Comparison of ENCODE assay signal across 1 cellular context in the genomic region with DNA sequence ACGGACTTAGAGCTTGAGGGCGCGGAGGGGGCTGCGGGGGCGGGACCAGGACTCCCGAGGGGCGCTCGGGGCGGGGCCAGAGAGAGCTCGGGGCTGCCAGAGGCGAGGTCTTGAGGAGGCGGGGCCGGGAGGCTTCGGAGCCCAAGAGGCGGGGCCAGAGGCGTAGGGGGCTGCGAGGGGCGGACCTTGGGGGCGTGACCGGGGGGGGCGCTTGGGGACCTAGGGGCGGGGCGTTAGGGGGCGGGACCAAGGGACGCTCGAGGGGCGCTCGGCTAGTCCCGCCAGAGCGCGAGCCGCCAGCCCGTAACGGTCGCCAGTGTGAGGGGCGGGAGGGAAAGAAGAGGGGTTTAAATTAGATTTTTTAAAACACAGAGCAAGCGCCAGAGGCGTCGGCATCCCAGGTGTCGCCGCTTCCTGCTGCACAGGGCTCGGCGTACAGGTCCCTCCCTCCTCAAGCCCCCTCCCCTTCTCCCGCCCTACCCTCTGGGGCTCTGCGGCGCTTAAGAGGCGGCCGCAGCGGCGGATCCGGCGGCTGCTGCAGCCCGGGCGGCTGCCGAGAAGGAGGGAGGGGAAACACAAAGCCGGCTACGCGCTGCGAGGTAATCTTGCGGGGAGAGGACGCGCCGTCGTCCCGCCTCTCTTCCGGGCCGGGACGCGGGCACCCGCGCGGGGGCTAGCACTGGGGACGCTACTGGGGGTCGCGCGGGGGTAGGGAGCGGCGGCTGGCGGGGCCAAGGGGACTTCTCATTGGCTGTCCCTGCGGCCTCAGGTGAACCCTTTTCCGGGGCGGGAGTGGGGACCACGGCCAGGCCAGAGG.
TF ChIP-seq lines count a peak whose summit lies in the region.

A gene with protein sequence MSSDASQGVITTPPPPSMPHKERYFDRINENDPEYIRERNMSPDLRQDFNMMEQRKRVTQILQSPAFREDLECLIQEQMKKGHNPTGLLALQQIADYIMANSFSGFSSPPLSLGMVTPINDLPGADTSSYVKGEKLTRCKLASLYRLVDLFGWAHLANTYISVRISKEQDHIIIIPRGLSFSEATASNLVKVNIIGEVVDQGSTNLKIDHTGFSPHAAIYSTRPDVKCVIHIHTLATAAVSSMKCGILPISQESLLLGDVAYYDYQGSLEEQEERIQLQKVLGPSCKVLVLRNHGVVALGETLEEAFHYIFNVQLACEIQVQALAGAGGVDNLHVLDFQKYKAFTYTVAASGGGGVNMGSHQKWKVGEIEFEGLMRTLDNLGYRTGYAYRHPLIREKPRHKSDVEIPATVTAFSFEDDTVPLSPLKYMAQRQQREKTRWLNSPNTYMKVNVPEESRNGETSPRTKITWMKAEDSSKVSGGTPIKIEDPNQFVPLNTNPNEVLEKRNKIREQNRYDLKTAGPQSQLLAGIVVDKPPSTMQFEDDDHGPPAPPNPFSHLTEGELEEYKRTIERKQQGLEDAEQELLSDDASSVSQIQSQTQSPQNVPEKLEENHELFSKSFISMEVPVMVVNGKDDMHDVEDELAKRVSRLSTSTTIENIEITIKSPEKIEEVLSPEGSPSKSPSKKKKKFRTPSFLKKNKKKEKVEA (plus strand): TSS at position 284 of the 817 bp plus-strand sequence. CDS start 92,670 bp downstream, outside the sequence.

TF ChIP-seq in HepG2, 621 proteins besides CTCF, POLR2A, EP300 and RAD21 (continued from another document and continues in another):
- TF ChIP-seq, protein P1, sequence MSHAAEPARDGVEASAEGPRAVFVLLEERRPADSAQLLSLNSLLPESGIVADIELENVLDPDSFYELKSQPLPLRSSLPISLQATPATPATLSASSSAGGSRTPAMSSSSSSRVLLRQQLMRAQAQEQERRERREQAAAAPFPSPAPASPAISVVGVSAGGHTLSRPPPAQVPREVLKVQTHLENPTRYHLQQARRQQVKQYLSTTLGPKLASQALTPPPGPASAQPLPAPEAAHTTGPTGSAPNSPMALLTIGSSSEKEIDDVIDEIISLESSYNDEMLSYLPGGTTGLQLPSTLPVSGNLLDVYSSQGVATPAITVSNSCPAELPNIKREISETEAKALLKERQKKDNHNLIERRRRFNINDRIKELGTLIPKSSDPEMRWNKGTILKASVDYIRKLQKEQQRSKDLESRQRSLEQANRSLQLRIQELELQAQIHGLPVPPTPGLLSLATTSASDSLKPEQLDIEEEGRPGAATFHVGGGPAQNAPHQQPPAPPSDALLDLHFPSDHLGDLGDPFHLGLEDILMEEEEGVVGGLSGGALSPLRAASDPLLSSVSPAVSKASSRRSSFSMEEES (CRISPR knock-in tag; IDR thresholded peaks at IDR 0.05): no peak
- 0 out of 2 replicates have a peak, but pooled peaks have one; percentile 23 for TF ChIP-seq ZNF776 (CRISPR knock-in tag; IDR thresholded peaks at IDR 0.05)
- TF ChIP-seq HNRNPK (IDR thresholded peaks at IDR 0.05; ENCODE audit: low read depth, low read length, poor library complexity, severe bottlenecking): peak; percentile 98
- no peak for TF ChIP-seq ZNF496 (CRISPR knock-in tag; IDR thresholded peaks at IDR 0.05; ENCODE audit: insufficient replicate concordance)
- TF ChIP-seq ZNF709 (CRISPR knock-in tag; IDR thresholded peaks at IDR 0.05): peak; percentile 55; the same call in 1 of the 2 replicates
- TF ChIP-seq, protein P2, sequence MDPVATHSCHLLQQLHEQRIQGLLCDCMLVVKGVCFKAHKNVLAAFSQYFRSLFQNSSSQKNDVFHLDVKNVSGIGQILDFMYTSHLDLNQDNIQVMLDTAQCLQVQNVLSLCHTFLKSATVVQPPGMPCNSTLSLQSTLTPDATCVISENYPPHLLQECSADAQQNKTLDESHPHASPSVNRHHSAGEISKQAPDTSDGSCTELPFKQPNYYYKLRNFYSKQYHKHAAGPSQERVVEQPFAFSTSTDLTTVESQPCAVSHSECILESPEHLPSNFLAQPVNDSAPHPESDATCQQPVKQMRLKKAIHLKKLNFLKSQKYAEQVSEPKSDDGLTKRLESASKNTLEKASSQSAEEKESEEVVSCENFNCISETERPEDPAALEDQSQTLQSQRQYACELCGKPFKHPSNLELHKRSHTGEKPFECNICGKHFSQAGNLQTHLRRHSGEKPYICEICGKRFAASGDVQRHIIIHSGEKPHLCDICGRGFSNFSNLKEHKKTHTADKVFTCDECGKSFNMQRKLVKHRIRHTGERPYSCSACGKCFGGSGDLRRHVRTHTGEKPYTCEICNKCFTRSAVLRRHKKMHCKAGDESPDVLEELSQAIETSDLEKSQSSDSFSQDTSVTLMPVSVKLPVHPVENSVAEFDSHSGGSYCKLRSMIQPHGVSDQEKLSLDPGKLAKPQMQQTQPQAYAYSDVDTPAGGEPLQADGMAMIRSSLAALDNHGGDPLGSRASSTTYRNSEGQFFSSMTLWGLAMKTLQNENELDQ (CRISPR knock-in tag; IDR thresholded peaks at IDR 0.05; ENCODE audit: borderline replicate concordance): no peak
- no peak for TF ChIP-seq EHMT2 (IDR thresholded peaks at IDR 0.05; ENCODE audit: borderline replicate concordance, low read depth, low read length)
- no peak; the same call in 1 of the 2 replicates for TF ChIP-seq ZNF451 (CRISPR knock-in tag; IDR thresholded peaks at IDR 0.05)
- TF ChIP-seq PHF8 (CRISPR knock-in tag; IDR thresholded peaks at IDR 0.05): peak; percentile 62
- peak; percentile 31; the same call in 1 of the 2 replicates for TF ChIP-seq SP5 (CRISPR knock-in tag; IDR thresholded peaks at IDR 0.05; ENCODE audit: borderline replicate concordance, low read depth)
- TF ChIP-seq ZNF615 (CRISPR knock-in tag; IDR thresholded peaks at IDR 0.05; ENCODE audit: borderline replicate concordance): peak; percentile 45; the same call in 1 of the 2 replicates
- peak; percentile 20; the same call in 1 of the 2 replicates for TF ChIP-seq AHR (CRISPR knock-in tag; IDR thresholded peaks at IDR 0.05)
- TF ChIP-seq, protein P3, sequence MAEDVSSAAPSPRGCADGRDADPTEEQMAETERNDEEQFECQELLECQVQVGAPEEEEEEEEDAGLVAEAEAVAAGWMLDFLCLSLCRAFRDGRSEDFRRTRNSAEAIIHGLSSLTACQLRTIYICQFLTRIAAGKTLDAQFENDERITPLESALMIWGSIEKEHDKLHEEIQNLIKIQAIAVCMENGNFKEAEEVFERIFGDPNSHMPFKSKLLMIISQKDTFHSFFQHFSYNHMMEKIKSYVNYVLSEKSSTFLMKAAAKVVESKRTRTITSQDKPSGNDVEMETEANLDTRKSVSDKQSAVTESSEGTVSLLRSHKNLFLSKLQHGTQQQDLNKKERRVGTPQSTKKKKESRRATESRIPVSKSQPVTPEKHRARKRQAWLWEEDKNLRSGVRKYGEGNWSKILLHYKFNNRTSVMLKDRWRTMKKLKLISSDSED (CRISPR knock-in tag; IDR thresholded peaks at IDR 0.05): no peak
- TF ChIP-seq ATM (IDR thresholded peaks at IDR 0.05; ENCODE audit: borderline replicate concordance): no peak
- TF ChIP-seq, protein P4, sequence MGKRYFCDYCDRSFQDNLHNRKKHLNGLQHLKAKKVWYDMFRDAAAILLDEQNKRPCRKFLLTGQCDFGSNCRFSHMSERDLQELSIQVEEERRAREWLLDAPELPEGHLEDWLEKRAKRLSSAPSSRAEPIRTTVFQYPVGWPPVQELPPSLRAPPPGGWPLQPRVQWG (CRISPR knock-in tag; IDR thresholded peaks at IDR 0.05; ENCODE audit: borderline replicate concordance, low read depth): no peak
- peak; percentile 53 for TF ChIP-seq ZNF792 (CRISPR knock-in tag; IDR thresholded peaks at IDR 0.05)
- TF ChIP-seq, protein P5, sequence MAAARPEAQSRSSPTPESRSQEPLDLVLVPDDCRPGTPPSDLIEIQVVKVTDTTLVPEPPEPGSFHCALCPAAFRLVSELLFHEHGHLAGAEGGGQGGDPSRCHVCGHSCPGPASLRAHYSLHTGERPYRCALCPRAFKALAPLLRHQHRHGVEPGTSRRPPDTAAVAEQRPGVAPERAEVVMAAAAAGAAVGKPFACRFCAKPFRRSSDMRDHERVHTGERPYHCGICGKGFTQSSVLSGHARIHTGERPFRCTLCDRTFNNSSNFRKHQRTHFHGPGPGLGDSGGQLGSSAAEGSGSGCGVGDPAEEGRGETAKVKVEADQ (CRISPR knock-in tag; IDR thresholded peaks at IDR 0.05; ENCODE audit: borderline replicate concordance): no peak
- no peak for TF ChIP-seq AKAP8 (CRISPR knock-in tag; IDR thresholded peaks at IDR 0.05)
- TF ChIP-seq FOXO1 (CRISPR knock-in tag; IDR thresholded peaks at IDR 0.05): no peak
- TF ChIP-seq ZNF138 (CRISPR knock-in tag; IDR thresholded peaks at IDR 0.05; ENCODE audit: low read depth): no peak
- TF ChIP-seq ZKSCAN5 (CRISPR knock-in tag; IDR thresholded peaks at IDR 0.05): no peak
- peak; percentile 30; the same call in 1 of the 2 replicates for TF ChIP-seq NCOA1 (CRISPR knock-in tag; IDR thresholded peaks at IDR 0.05)
- peak; percentile 50; the same call in 1 of the 2 replicates for TF ChIP-seq CCDC6 (CRISPR knock-in tag; IDR thresholded peaks at IDR 0.05)
- TF ChIP-seq, protein P6, sequence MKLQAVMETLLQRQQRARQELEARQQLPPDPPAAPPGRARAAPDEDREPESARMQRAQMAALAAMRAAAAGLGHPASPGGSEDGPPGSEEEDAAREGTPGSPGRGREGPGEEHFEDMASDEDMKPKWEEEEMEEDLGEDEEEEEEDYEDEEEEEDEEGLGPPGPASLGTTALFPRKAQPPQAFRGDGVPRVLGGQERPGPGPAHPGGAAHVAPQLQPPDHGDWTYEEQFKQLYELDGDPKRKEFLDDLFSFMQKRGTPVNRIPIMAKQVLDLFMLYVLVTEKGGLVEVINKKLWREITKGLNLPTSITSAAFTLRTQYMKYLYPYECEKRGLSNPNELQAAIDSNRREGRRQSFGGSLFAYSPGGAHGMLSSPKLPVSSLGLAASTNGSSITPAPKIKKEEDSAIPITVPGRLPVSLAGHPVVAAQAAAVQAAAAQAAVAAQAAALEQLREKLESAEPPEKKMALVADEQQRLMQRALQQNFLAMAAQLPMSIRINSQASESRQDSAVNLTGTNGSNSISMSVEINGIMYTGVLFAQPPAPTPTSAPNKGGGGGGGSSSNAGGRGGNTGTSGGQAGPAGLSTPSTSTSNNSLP (IDR thresholded peaks at IDR 0.05; ENCODE audit: low read depth, low read length): no peak
- TF ChIP-seq ZNF567 (CRISPR knock-in tag; IDR thresholded peaks at IDR 0.05; ENCODE audit: borderline replicate concordance): no peak; the same call in 1 of the 2 replicates
- no peak for TF ChIP-seq ZNF75D (CRISPR knock-in tag; IDR thresholded peaks at IDR 0.05; ENCODE audit: borderline replicate concordance)
- TF ChIP-seq ATF1 (CRISPR knock-in tag; IDR thresholded peaks at IDR 0.05): no peak
- TF ChIP-seq KLF9 (CRISPR knock-in tag; IDR thresholded peaks at IDR 0.05; ENCODE audit: low read depth): no peak
- TF ChIP-seq ZNF160 (CRISPR knock-in tag; IDR thresholded peaks at IDR 0.05): no peak
- peak; percentile 41; the same call in 1 of the 2 replicates for TF ChIP-seq RXRB (CRISPR knock-in tag; IDR thresholded peaks at IDR 0.05; ENCODE audit: borderline replicate concordance)
- TF ChIP-seq NFE2 (CRISPR knock-in tag; IDR thresholded peaks at IDR 0.05): no peak
- no peak for TF ChIP-seq ARNT2 (CRISPR knock-in tag; IDR thresholded peaks at IDR 0.05; ENCODE audit: low read depth)
- no peak for TF ChIP-seq BORCS8-MEF2B (CRISPR knock-in tag; IDR thresholded peaks at IDR 0.05)
- no peak for TF ChIP-seq ZFP82 (CRISPR knock-in tag; IDR thresholded peaks at IDR 0.05; ENCODE audit: borderline replicate concordance)
- peak; percentile 80 for TF ChIP-seq GABPB1 (CRISPR knock-in tag; IDR thresholded peaks at IDR 0.05)
- no peak for TF ChIP-seq GLI4 (CRISPR knock-in tag; IDR thresholded peaks at IDR 0.05; ENCODE audit: borderline replicate concordance)
- no peak for TF ChIP-seq ZNF749 (CRISPR knock-in tag; IDR thresholded peaks at IDR 0.05; ENCODE audit: borderline replicate concordance)
- TF ChIP-seq CBX2 (IDR thresholded peaks at IDR 0.05; ENCODE audit: low read depth, low read length): no peak
- no peak for TF ChIP-seq CBX2 (CRISPR knock-in tag; IDR thresholded peaks at IDR 0.05; ENCODE audit: low read depth)
- TF ChIP-seq ZMYM4 (CRISPR knock-in tag; IDR thresholded peaks at IDR 0.05): peak; percentile 79
- TF ChIP-seq, protein P7, sequence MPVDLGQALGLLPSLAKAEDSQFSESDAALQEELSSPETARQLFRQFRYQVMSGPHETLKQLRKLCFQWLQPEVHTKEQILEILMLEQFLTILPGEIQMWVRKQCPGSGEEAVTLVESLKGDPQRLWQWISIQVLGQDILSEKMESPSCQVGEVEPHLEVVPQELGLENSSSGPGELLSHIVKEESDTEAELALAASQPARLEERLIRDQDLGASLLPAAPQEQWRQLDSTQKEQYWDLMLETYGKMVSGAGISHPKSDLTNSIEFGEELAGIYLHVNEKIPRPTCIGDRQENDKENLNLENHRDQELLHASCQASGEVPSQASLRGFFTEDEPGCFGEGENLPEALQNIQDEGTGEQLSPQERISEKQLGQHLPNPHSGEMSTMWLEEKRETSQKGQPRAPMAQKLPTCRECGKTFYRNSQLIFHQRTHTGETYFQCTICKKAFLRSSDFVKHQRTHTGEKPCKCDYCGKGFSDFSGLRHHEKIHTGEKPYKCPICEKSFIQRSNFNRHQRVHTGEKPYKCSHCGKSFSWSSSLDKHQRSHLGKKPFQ (CRISPR knock-in tag; IDR thresholded peaks at IDR 0.05; ENCODE audit: insufficient replicate concordance): no peak
- no peak for TF ChIP-seq ARNT (IDR thresholded peaks at IDR 0.05)
- TF ChIP-seq ZNF775 (CRISPR knock-in tag; IDR thresholded peaks at IDR 0.05; ENCODE audit: borderline replicate concordance): no peak
- TF ChIP-seq, protein P8, sequence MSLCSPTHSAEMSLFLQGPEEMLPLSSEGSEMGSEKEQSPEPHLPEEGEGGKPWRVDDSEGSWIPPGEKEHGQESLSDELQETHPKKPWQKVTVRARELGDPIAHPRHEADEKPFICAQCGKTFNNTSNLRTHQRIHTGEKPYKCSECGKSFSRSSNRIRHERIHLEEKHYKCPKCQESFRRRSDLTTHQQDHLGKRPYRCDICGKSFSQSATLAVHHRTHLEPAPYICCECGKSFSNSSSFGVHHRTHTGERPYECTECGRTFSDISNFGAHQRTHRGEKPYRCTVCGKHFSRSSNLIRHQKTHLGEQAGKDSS (CRISPR knock-in tag; IDR thresholded peaks at IDR 0.05; ENCODE audit: borderline replicate concordance, low read depth): no peak
- TF ChIP-seq, protein P9, sequence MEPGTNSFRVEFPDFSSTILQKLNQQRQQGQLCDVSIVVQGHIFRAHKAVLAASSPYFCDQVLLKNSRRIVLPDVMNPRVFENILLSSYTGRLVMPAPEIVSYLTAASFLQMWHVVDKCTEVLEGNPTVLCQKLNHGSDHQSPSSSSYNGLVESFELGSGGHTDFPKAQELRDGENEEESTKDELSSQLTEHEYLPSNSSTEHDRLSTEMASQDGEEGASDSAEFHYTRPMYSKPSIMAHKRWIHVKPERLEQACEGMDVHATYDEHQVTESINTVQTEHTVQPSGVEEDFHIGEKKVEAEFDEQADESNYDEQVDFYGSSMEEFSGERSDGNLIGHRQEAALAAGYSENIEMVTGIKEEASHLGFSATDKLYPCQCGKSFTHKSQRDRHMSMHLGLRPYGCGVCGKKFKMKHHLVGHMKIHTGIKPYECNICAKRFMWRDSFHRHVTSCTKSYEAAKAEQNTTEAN (CRISPR knock-in tag; conservative IDR thresholded peaks at IDR 0.05): no peak
- TF ChIP-seq RFXAP (CRISPR knock-in tag; IDR thresholded peaks at IDR 0.05; ENCODE audit: borderline replicate concordance): no peak
- no peak for TF ChIP-seq GATAD2A (CRISPR knock-in tag; IDR thresholded peaks at IDR 0.05)
- TF ChIP-seq NFYB (CRISPR knock-in tag; IDR thresholded peaks at IDR 0.05): peak; percentile 51
- no peak for TF ChIP-seq HOXA5 (CRISPR knock-in tag; IDR thresholded peaks at IDR 0.05)
- TF ChIP-seq SIN3B (IDR thresholded peaks at IDR 0.05; ENCODE audit: low read length): no peak
- peak; percentile 64 for TF ChIP-seq POLR2G (IDR thresholded peaks at IDR 0.05; ENCODE audit: low read depth, low read length)
- peak; percentile 63 for TF ChIP-seq POLR2AphosphoS5 (IDR thresholded peaks at IDR 0.05; ENCODE audit: low read depth, low read length)
- no peak for TF ChIP-seq KDM1A (CRISPR knock-in tag; IDR thresholded peaks at IDR 0.05)
- TF ChIP-seq MAFG (CRISPR knock-in tag; IDR thresholded peaks at IDR 0.05): no peak
- TF ChIP-seq CCAR2 (optimal IDR thresholded peaks at IDR 0.05; ENCODE audit: low read depth, low read length): no peak
